Comparison of ENCODE assay signal across 28 cellular contexts in genomic region chr1:20344738-20345137, GRCh38. TPM values are rescaled to one million over a fixed set of nuclear protein-coding genes. Genes with fewer than 3 reads are reported as not detected.
"Had no signal": no experiment of that assay in that cellular context is flagged by ENCODE, and none has a peak within 500 bp of the region (broad histone marks: within the 10 kb centered on the region; RNA-seq: fewer than 3 reads in every experiment).

No MANE protein-coding gene starts in this region.

- FAIRE-seq: endometrium, small intestine, urothelium cell line had no signal

- H3K36me3 ChIP-seq: left ventricle myocardium inferior, stomach, suprapubic skin, tibial nerve had no signal

- H3K27me3 ChIP-seq: body of pancreas had no signal

- H3K9me3 ChIP-seq: suprapubic skin had no signal

- H2AFZ ChIP-seq: hepatocyte had no signal

- H3K4me3 ChIP-seq: body of pancreas, hepatocyte, left ventricle myocardium inferior, stomach, suprapubic skin, tibial nerve had no signal

- H3K36me3 Mint-ChIP-seq: activated CD4-positive, alpha-beta memory T cell treated with anti-CD3 and anti-CD28 coated beads for 36 hours; mesothelial cell of epicardium; stimulated activated memory B cell treated with anti-CD40 and anti-IgM and Interleukin-4, amounts not matched to agents 10 μg/mL and 1 μg/mL and 100 μg/mL, for 72 hours had no signal

- H3K79me2 ChIP-seq: hepatocyte had no signal

- DNase-seq: activated CD4-positive, alpha-beta memory T cell treated with anti-CD3 and anti-CD28 coated beads for 36 hours; activated CD4-positive, alpha-beta T cell treated with anti-CD3 and anti-CD28 coated beads for 4 hours; activated CD4-positive, CD25-positive, alpha-beta regulatory T cell; activated naive CD4-positive, alpha-beta T cell treated with anti-CD3 and anti-CD28 coated beads, Interleukin-2, amount 50 U/mL, for 16 hours; activated T-cell treated with anti-CD3 and anti-CD28 coated beads, Interleukin-2, amount 50 U/mL, for 48 hours; anterior cingulate cortex; body of pancreas; foreskin keratinocyte; left ventricle myocardium inferior; naive thymus-derived CD8-positive, alpha-beta T cell; nucleus accumbens; small intestine; stimulated activated CD4-positive, alpha-beta T cell treated with anti-CD3 and anti-CD28 coated beads, Interleukin-15, amount 100 ng/mL, for 24 hours; stomach had no signal

- H3K27ac Mint-ChIP-seq: activated CD4-positive, alpha-beta memory T cell treated with anti-CD3 and anti-CD28 coated beads for 36 hours; mesothelial cell of epicardium; naive thymus-derived CD8-positive, alpha-beta T cell; T-helper 1 cell treated with Interleukin-12 subunit alpha and Interleukin-12 subunit beta and Interleukin-4 antibody, amounts not matched to agents 30 μg/mL and 1 μg/mL, for 36 hours had no signal

- ATAC-seq: body of pancreas; foreskin keratinocyte; naive thymus-derived CD8-positive, alpha-beta T cell; sciatic nerve; stimulated activated memory B cell treated with anti-CD40 and anti-IgM and Interleukin-4, amounts not matched to agents 10 μg/mL and 1 μg/mL and 100 μg/mL, for 72 hours had no signal

- H3K4me3 Mint-ChIP-seq: activated CD4-positive, alpha-beta memory T cell treated with anti-CD3 and anti-CD28 coated beads for 36 hours; T-helper 1 cell treated with Interleukin-12 subunit alpha and Interleukin-12 subunit beta and Interleukin-4 antibody, amounts not matched to agents 30 μg/mL and 1 μg/mL, for 36 hours had no signal

- H3K4me1 ChIP-seq: body of pancreas, foreskin keratinocyte, left ventricle myocardium inferior had no signal

- H3K27ac ChIP-seq: body of pancreas, foreskin keratinocyte, hepatocyte, left ventricle myocardium inferior, stomach, suprapubic skin, tibial nerve had no signal

RNA-seq across cellular contexts. Expression of gene VWA5B1, which starts 54.1 kb away (rescaled TPM):
- total RNA-seq: activated CD4-positive, alpha-beta memory T cell treated with anti-CD3 and anti-CD28 coated beads for 36 hours; body of pancreas; cardiac septum; chondrocyte; foreskin keratinocyte; glomerular endothelial cell; lung microvascular endothelial cell; naive thymus-derived CD8-positive, alpha-beta T cell; sciatic nerve; stomach; tibial nerve had no signal
- polyA plus RNA-seq: esophagus, foreskin keratinocyte, stomach had no signal
